In genomic region chr22:39463277-39463676, GRCh38 we compare ENCODE assay signal across 12 cellular contexts. TPM values are rescaled to one million over a fixed set of nuclear protein-coding genes. Genes with fewer than 3 reads are reported as not detected.
DNase-seq lines count a peak whose midpoint lies in the region; TF ChIP-seq lines count a peak whose summit lies in the region.
"Had no signal": no experiment of that assay in that cellular context is flagged by ENCODE, and none has a peak within 500 bp of the region (broad histone marks: within the 10 kb centered on the region; RNA-seq: fewer than 3 reads in every experiment).

No MANE protein-coding gene starts in this region.

- H3K36me3 Mint-ChIP-seq in mesothelial cell of epicardium = no peaks in the 10 kb centered on the region

- peaks cover 30% of the 10 kb centered on the region for H3K4me1 Mint-ChIP-seq in mesothelial cell of epicardium

- peak overlapping the region; percentile 79 for H3K27ac ChIP-seq in caudate nucleus (ENCODE audit: low read depth, low read length)
- peak overlapping the region; percentile 88 for H3K27ac ChIP-seq in temporal lobe (ENCODE audit: low read depth, low read length)
- H3K27ac ChIP-seq: SJCRH30 had no signal

- TF ChIP-seq CTCF in mesothelial cell of epicardium (IDR thresholded peaks at IDR 0.05; ENCODE audit: unreplicated experiment) = no peak

- peaks cover 15% of the 10 kb centered on the region for H3K4me1 ChIP-seq in NT2/D1 (ENCODE audit: insufficient read depth, insufficient read length)
- H3K4me1 ChIP-seq: SJCRH30 had no signal

- no peaks in the 10 kb centered on the region for H3K9me3 Mint-ChIP-seq in mesothelial cell of epicardium

- H3K4me3 ChIP-seq in NT2/D1 (ENCODE audit: insufficient read length, low read depth) = no peak overlapping the region
- H3K4me3 ChIP-seq: SJCRH30 had no signal

- peak overlapping the region; percentile 75 for H3K27ac Mint-ChIP-seq in mesothelial cell of epicardium

- H3K9me3 ChIP-seq in NT2/D1 (ENCODE audit: insufficient read depth, low read length) = no peaks in the 10 kb centered on the region
- H3K9me3 ChIP-seq: SJCRH30 had no signal

- H3K27me3 Mint-ChIP-seq in mesothelial cell of epicardium (ENCODE audit: low read depth) = no peaks in the 10 kb centered on the region

- H3K27me3 ChIP-seq in NT2/D1 (ENCODE audit: insufficient read depth, insufficient read length) = peaks cover 5% of the 10 kb centered on the region

- H3K9ac ChIP-seq in NT2/D1 (ENCODE audit: insufficient read length, low read depth) = peak overlapping the region; percentile 50

- no peaks in the 10 kb centered on the region for H3K36me3 ChIP-seq in NT2/D1 (ENCODE audit: insufficient read depth, insufficient read length, low read length)
- H3K36me3 ChIP-seq: SJCRH30 had no signal

- DNase-seq in NT2/D1 (ENCODE audit: low read depth, low spot score) = no peak
- no peak for DNase-seq in caudate nucleus (lab: John Stamatoyannopoulos, UW)
- no peak for DNase-seq in mesothelial cell of epicardium (ENCODE audit: low spot score in 2 of 2, unreplicated experiment in 2 of 2)
- no peak for DNase-seq in SKM-1 treated with dmso at 0.1 percent for 144 hours (lab: John Stamatoyannopoulos, UW; ENCODE audit: unreplicated experiment)
- DNase-seq in NCI-H187 treated with DMSO at 0.1 percent for 48 hours (lab: John Stamatoyannopoulos, UW) = no peak
- DNase-seq in NCI-H2227 treated with DMSO at 0.1 percent for 48 hours (lab: John Stamatoyannopoulos, UW) = no peak
- DNase-seq: DMS 273 treated with DMSO at 0.1 percent for 48 hours; NCI-H1694 treated with DMSO at 0.1 percent for 48 hours; SJCRH30; stimulated activated naive CD8-positive, alpha-beta T cell treated with anti-CD3 and anti-CD28 coated beads, Interleukin-15, Interleukin-2, amounts not matched to agents 100 U/mL and 50 U/mL, for 24 hours; T1000 had no signal

- H3K4me3 Mint-ChIP-seq in mesothelial cell of epicardium = no peak overlapping the region

RNA-seq across cellular contexts. Expression of gene MGAT3, which starts 6.5 kb away (rescaled TPM):
- total RNA-seq in mesothelial cell of epicardium = 43.6 to 45.3 TPM (median 45.0 TPM) in 3 replicates
- 25.6 TPM for total RNA-seq in temporal lobe
- total RNA-seq: SJCRH30 had no signal

RNA-seq across cellular contexts. Expression of gene MIEF1, which starts 38.8 kb away (rescaled TPM):
- total RNA-seq in mesothelial cell of epicardium (29.7 to 35.0 TPM (median 31.9 TPM) in 3 replicates), temporal lobe (17.5 TPM)

RNA-seq across cellular contexts. Expression of gene ATF4, which starts 57.1 kb away (rescaled TPM):
- 361 to 378 TPM (median 363 TPM) in 3 replicates for total RNA-seq in mesothelial cell of epicardium
- 72.0 TPM for total RNA-seq in temporal lobe
